Comparison of ENCODE assay signal across 13 cellular contexts in the genomic region with DNA sequence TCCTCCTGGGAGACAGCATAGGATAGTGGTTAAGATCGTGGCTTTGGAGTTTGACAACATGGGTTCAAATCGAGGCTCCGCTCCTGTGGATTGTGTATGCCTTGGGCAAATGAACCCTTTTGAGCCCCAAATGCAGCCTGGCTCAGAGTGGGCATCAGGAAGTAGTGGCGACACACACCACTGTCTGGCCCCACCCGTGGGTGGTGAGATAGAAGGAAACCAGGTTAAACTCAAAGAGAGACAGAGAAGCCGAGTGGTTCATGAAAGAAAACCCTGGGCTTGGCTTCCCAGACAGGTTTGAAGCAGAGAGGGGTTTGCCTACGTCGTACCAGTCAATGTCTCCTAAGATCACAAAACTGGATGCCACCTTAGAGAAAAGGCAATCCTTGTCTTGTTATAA. TPM values are rescaled to one million over a fixed set of nuclear protein-coding genes. Genes with fewer than 3 reads are reported as not detected.
DNase-seq lines count a peak whose midpoint lies in the region; ATAC-seq and TF ChIP-seq lines count a peak whose summit lies in the region.
"Had no signal": no experiment of that assay in that cellular context is flagged by ENCODE, and none has a peak within 500 bp of the region (broad histone marks: within the 10 kb centered on the region; RNA-seq: fewer than 3 reads in every experiment).

No MANE protein-coding gene starts in this region.

- no peak overlapping the region for H2AFZ ChIP-seq in smooth muscle cell (ENCODE audit: low read depth)

- intact Hi-C loops in activated CD4-positive, alpha-beta T cell treated with anti-CD3 and anti-CD28 coated beads for 36 hours (cut with DNase I, micrococcal nuclease), result no loop called here
- intact Hi-C loops in activated CD4-positive, alpha-beta memory T cell treated with anti-CD3 and anti-CD28 coated beads for 36 hours (cut with micrococcal nuclease), result no loop called here

- no peaks in the 10 kb centered on the region for H3K36me3 ChIP-seq in smooth muscle cell (ENCODE audit: low read depth)
- H3K36me3 ChIP-seq: adrenal gland had no signal

- H3K27ac ChIP-seq in smooth muscle cell (ENCODE audit: low read depth) (no peak overlapping the region), substantia nigra (ENCODE audit: low read depth, low read length, poor library complexity, severe bottlenecking) (no peak overlapping the region)
- H3K27ac ChIP-seq: adrenal gland had no signal

- TF ChIP-seq CTCF in smooth muscle cell (IDR thresholded peaks at IDR 0.05; ENCODE audit: borderline replicate concordance, insufficient read depth, poor library complexity, severe bottlenecking), result no peak

- no peaks in the 10 kb centered on the region for H3K27me3 ChIP-seq in smooth muscle cell (ENCODE audit: low read depth)
- H3K27me3 ChIP-seq: adrenal gland had no signal

- no peaks in the 10 kb centered on the region for H3K9me3 Mint-ChIP-seq in activated CD4-positive, alpha-beta T cell treated with anti-CD3 and anti-CD28 coated beads for 36 hours (ENCODE audit: low read depth)
- H3K9me3 Mint-ChIP-seq in activated CD4-positive, alpha-beta memory T cell treated with anti-CD3 and anti-CD28 coated beads for 36 hours, result no peaks in the 10 kb centered on the region
- no peaks in the 10 kb centered on the region for H3K9me3 Mint-ChIP-seq in central memory CD8-positive, alpha-beta T cell
- H3K9me3 Mint-ChIP-seq: nephron had no signal

- H3K4me1 Mint-ChIP-seq in activated CD4-positive, alpha-beta T cell treated with anti-CD3 and anti-CD28 coated beads for 36 hours, result peaks cover 25% of the 10 kb centered on the region
- peaks cover 36% of the 10 kb centered on the region for H3K4me1 Mint-ChIP-seq in activated CD4-positive, alpha-beta memory T cell treated with anti-CD3 and anti-CD28 coated beads for 36 hours (ENCODE audit: low read depth)
- peaks cover 48% of the 10 kb centered on the region for H3K4me1 Mint-ChIP-seq in central memory CD8-positive, alpha-beta T cell

- H4K20me1 ChIP-seq in smooth muscle cell (ENCODE audit: low read depth), result no peaks in the 10 kb centered on the region

- no peak overlapping the region for H3K4me3 ChIP-seq in smooth muscle cell
- H3K4me3 ChIP-seq: adrenal gland, skin epidermis had no signal

- ATAC-seq in activated CD4-positive, alpha-beta T cell treated with anti-CD3 and anti-CD28 coated beads for 36 hours, result peak; percentile 27
- peak; percentile 87 for ATAC-seq in central memory CD8-positive, alpha-beta T cell (replicated peaks; ENCODE audit: extremely low read depth, poor library complexity, severe bottlenecking)

- H3F3A ChIP-seq in smooth muscle cell (ENCODE audit: low read depth), result no peaks in the 10 kb centered on the region

- H3K27ac Mint-ChIP-seq in activated CD4-positive, alpha-beta T cell treated with anti-CD3 and anti-CD28 coated beads for 36 hours, result peak overlapping the region; percentile 68
- H3K27ac Mint-ChIP-seq in activated CD4-positive, alpha-beta memory T cell treated with anti-CD3 and anti-CD28 coated beads for 36 hours, result peak overlapping the region; percentile 50
- peak overlapping the region; percentile 92 for H3K27ac Mint-ChIP-seq in central memory CD8-positive, alpha-beta T cell (ENCODE audit: low read depth)
- H3K27ac Mint-ChIP-seq: nephron had no signal

- H3K27me3 Mint-ChIP-seq in activated CD4-positive, alpha-beta T cell treated with anti-CD3 and anti-CD28 coated beads for 36 hours, result no peaks in the 10 kb centered on the region
- H3K27me3 Mint-ChIP-seq in activated CD4-positive, alpha-beta memory T cell treated with anti-CD3 and anti-CD28 coated beads for 36 hours, result no peaks in the 10 kb centered on the region
- H3K27me3 Mint-ChIP-seq in central memory CD8-positive, alpha-beta T cell, result no peaks in the 10 kb centered on the region

- peak overlapping the region; percentile 29 for H3K4me2 ChIP-seq in smooth muscle cell

- WGBS in smooth muscle cell (ENCODE audit: low lambda C conversion rate), result 87% methylated on average over 8 of the region's 8 CpGs

- H3K9me3 ChIP-seq in smooth muscle cell (replicated peaks; ENCODE audit: low read depth), result no peaks in the 10 kb centered on the region
- H3K9me3 ChIP-seq: adrenal gland had no signal

- H3K4me3 Mint-ChIP-seq in activated CD4-positive, alpha-beta T cell treated with anti-CD3 and anti-CD28 coated beads for 36 hours, result no peak overlapping the region
- H3K4me3 Mint-ChIP-seq in activated CD4-positive, alpha-beta memory T cell treated with anti-CD3 and anti-CD28 coated beads for 36 hours, result peak overlapping the region; percentile 42
- H3K4me3 Mint-ChIP-seq in central memory CD8-positive, alpha-beta T cell, result peak overlapping the region; percentile 72
- H3K4me3 Mint-ChIP-seq: nephron had no signal

- POLR2A ChIA-PET in activated CD4-positive, alpha-beta T cell treated with anti-CD3 and anti-CD28 coated beads for 36 hours (lab: Charles Lee), result no interaction called here
- POLR2A ChIA-PET in activated CD4-positive, alpha-beta memory T cell treated with anti-CD3 and anti-CD28 coated beads for 36 hours (lab: Charles Lee), result interaction anchor here (0.7 kb wide), 1 partner anchor 686 kb away, joined by 5 read pairs; a partner anchor contains a TSS

- H3K79me2 ChIP-seq in smooth muscle cell (ENCODE audit: low read depth), result no peaks in the 10 kb centered on the region

- CTCF ChIA-PET in activated CD4-positive, alpha-beta T cell treated with anti-CD3 and anti-CD28 coated beads for 36 hours (lab: Charles Lee), result interaction anchor here (1.2 kb wide), 1 partner anchor 35 kb away, joined by 3 read pairs; no protein-coding TSS in a partner anchor
- CTCF ChIA-PET in activated CD4-positive, alpha-beta memory T cell treated with anti-CD3 and anti-CD28 coated beads for 36 hours (lab: Charles Lee), result no interaction called here

- H3K4me1 ChIP-seq in smooth muscle cell (ENCODE audit: low read depth), result no peaks in the 10 kb centered on the region

- no peak overlapping the region for H3K9ac ChIP-seq in smooth muscle cell (ENCODE audit: low read depth)

- no peak for DNase-seq in activated CD4-positive, alpha-beta T cell treated with anti-CD3 and anti-CD28 coated beads for 36 hours
- no peak for DNase-seq in activated CD4-positive, alpha-beta T cell treated with anti-CD3 and anti-CD28 coated beads for 1 hour
- DNase-seq in activated CD4-positive, alpha-beta memory T cell treated with anti-CD3 and anti-CD28 coated beads for 36 hours, result peak; percentile 39
- DNase-seq in central memory CD8-positive, alpha-beta T cell (ENCODE audit: low spot score in 2 of 2), result peak in 1 of 2 donors; percentile 29
- DNase-seq in smooth muscle cell (lab: John Stamatoyannopoulos, UW; ENCODE audit: unreplicated experiment) (no peak), MV-4-11 (lab: John Stamatoyannopoulos, UW) (no peak), NCI-H69 (lab: John Stamatoyannopoulos, UW) (no peak), substantia nigra (lab: John Stamatoyannopoulos, UW) (no peak)
- DNase-seq: 8988T, NCI-H2081 had no signal

- H3K36me3 Mint-ChIP-seq in activated CD4-positive, alpha-beta T cell treated with anti-CD3 and anti-CD28 coated beads for 36 hours (ENCODE audit: low read depth), result peaks cover 1% of the 10 kb centered on the region
- H3K36me3 Mint-ChIP-seq in activated CD4-positive, alpha-beta memory T cell treated with anti-CD3 and anti-CD28 coated beads for 36 hours, result no peaks in the 10 kb centered on the region
- peaks cover 3% of the 10 kb centered on the region for H3K36me3 Mint-ChIP-seq in central memory CD8-positive, alpha-beta T cell (ENCODE audit: insufficient read depth)

RNA-seq across cellular contexts. Expression of a gene that starts 57.7 kb away (rescaled TPM):
- under 1 TPM; 0.32 to 0.71 TPM for total RNA-seq in activated CD4-positive, alpha-beta T cell treated with anti-CD3 and anti-CD28 coated beads for 36 hours
- total RNA-seq in activated CD4-positive, alpha-beta memory T cell treated with anti-CD3 and anti-CD28 coated beads for 36 hours, result under 1 TPM; 0.36 to 0.41 TPM
- total RNA-seq in smooth muscle cell, result 11.9 and 18.0 TPM in 2 replicates
- 9.2 and 10.2 TPM in 2 replicates for polyA plus RNA-seq in smooth muscle cell
